ENCODE assay signal across 1 cellular context in genomic region chrX:12981880-12982279, GRCh38.
TF ChIP-seq lines count a peak whose summit lies in the region.

No MANE protein-coding gene starts in this region.

TF ChIP-seq in K562, 482 proteins besides CTCF, POLR2A, EP300 and RAD21 (continued from another document and continues in another):
- TF ChIP-seq TEAD4 (IDR thresholded peaks at IDR 0.05; ENCODE audit: low read length) (peak; percentile 61; the same call in 1 of the 2 replicates), TEAD4 (CRISPR knock-in tag; IDR thresholded peaks at IDR 0.05; ENCODE audit: borderline replicate concordance) (no peak), IFI16 (CRISPR knock-in tag; IDR thresholded peaks at IDR 0.05) (no peak), THRAP3 (IDR thresholded peaks at IDR 0.05; ENCODE audit: borderline replicate concordance) (no peak), CREM (IDR thresholded peaks at IDR 0.05; ENCODE audit: low read depth) (no peak), STAT5B (CRISPR knock-in tag; IDR thresholded peaks at IDR 0.05) (no peak), TAF7 (tag; IDR thresholded peaks at IDR 0.05) (no peak), ZNF408 (CRISPR knock-in tag; IDR thresholded peaks at IDR 0.05; ENCODE audit: low read depth) (no peak), CHD7 (IDR thresholded peaks at IDR 0.05; ENCODE audit: low read depth, low read length) (no peak), TCF3 (CRISPR knock-in tag; IDR thresholded peaks at IDR 0.05) (peak; percentile 75), ZNF263 (CRISPR knock-in tag; IDR thresholded peaks at IDR 0.05; ENCODE audit: borderline replicate concordance) (no peak), ZNF609 (CRISPR knock-in tag; IDR thresholded peaks at IDR 0.05; ENCODE audit: borderline replicate concordance) (no peak), ZNF449 (CRISPR knock-in tag; IDR thresholded peaks at IDR 0.05) (no peak), HLTF (IDR thresholded peaks at IDR 0.05) (no peak), ZBTB8A (IDR thresholded peaks at IDR 0.05; ENCODE audit: partially characterized antibody) (no peak), POLR3A (IDR thresholded peaks at IDR 0.05; ENCODE audit: borderline replicate concordance, extremely low read depth, insufficient read depth, insufficient read length) (no peak), SMAD2 (IDR thresholded peaks at IDR 0.05; ENCODE audit: low read depth, low read length) (no peak), KLF13 (tag; IDR thresholded peaks at IDR 0.05; ENCODE audit: borderline replicate concordance, low read depth) (no peak), HIVEP1 (CRISPR knock-in tag; IDR thresholded peaks at IDR 0.05) (no peak), ZNF592 (IDR thresholded peaks at IDR 0.05) (0 out of 2 replicates have a peak, but pooled peaks have one; percentile 20), ZNF280B (CRISPR knock-in tag; IDR thresholded peaks at IDR 0.05) (no peak), ZMIZ1 (IDR thresholded peaks at IDR 0.05; ENCODE audit: low read depth in 2 of 2, low read length in 2 of 2) (no peak), PCBP2 (IDR thresholded peaks at IDR 0.05; ENCODE audit: low read depth, low read length, poor library complexity, severe bottlenecking) (no peak), MEF2A (IDR thresholded peaks at IDR 0.05; ENCODE audit: control insufficient read depth, low read depth, low read length) (peak; percentile 41; the same call in 1 of the 2 replicates), CBFA2T2 (conservative IDR thresholded peaks at IDR 0.05) (peak; percentile 30), MAX (CRISPR knock-in tag; IDR thresholded peaks at IDR 0.05) (0 out of 2 replicates have a peak, but pooled peaks have one; percentile 30)
